In the genomic region with DNA sequence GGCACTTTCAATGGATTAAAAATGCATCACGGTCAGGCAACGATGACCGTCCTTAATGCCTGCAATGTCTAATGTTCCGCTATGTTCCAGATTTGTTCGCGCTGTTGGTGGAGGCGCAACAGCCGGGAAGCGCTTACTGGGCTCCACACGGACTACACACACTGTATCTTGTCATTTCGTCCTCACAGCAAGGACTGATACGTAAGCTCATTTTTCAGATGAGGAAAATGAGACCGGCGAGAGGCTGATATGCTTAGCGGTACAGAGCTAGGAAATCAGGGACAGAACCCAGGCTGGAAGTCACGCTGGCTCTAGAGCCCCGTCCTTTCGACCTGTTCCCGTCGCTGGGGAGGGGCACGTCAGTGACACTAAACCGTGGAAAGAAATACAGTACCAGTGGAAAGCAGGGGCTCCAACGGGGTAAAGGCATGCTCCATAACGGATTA, we compare ENCODE assay signal across 8 cellular contexts. TPM values are rescaled to one million over a fixed set of nuclear protein-coding genes. Genes with fewer than 3 reads are reported as not detected.
DNase-seq lines count a peak whose midpoint lies in the region; ATAC-seq and TF ChIP-seq lines count a peak whose summit lies in the region.

No MANE protein-coding gene starts in this region.

- no peaks in the 10 kb centered on the region for H3K9me3 ChIP-seq in breast epithelium
- no peaks in the 10 kb centered on the region for H3K9me3 ChIP-seq in iPS-20b (ENCODE audit: insufficient read depth, low read depth, low read length)
- H3K9me3 ChIP-seq in skeletal muscle satellite cell (replicated peaks; ENCODE audit: low read length), result no peaks in the 10 kb centered on the region

- peak overlapping the region; percentile 62 for H3K4me3 ChIP-seq in Jurkat, Clone E6-1 (ENCODE audit: low read length)
- H3K4me3 ChIP-seq in breast epithelium, result peak overlapping the region; percentile 73 to 82 (median 76)
- peak overlapping the region; percentile 92 for H3K4me3 ChIP-seq in iPS-20b (ENCODE audit: low read length)
- peak overlapping the region; percentile 73 for H3K4me3 ChIP-seq in skeletal muscle satellite cell (ENCODE audit: low read length)

- intact Hi-C loops in breast epithelium (cut with DNase I; ENCODE audit: low total_unique reads), result no loop called here

- ATAC-seq in GM21723 (IDR thresholded peaks at IDR 0.05; ENCODE audit: unreplicated experiment), result peak; percentile 40

- H3K27me3 ChIP-seq in breast epithelium, result no peaks in the 10 kb centered on the region
- peaks cover 13% of the 10 kb centered on the region; the same call in 1 of the 2 replicates for H3K27me3 ChIP-seq in iPS-20b (ENCODE audit: insufficient read depth, low read length)
- H3K27me3 ChIP-seq in skeletal muscle satellite cell (ENCODE audit: control insufficient read depth, insufficient read depth, low read length), result no peaks in the 10 kb centered on the region

- H3K27ac ChIP-seq in breast epithelium (peak overlapping the region; percentile 88 to 92), iPS-20b (ENCODE audit: low read length) (no peak overlapping the region)

- DNase-seq in GM04504 (ENCODE audit: low read depth), result peak; percentile 24
- DNase-seq in Jurkat, Clone E6-1 (ENCODE audit: low read depth, low spot score), result peak; percentile 25
- DNase-seq in SK-N-DZ (ENCODE audit: low spot score), result peak; percentile 70
- no peak for DNase-seq in breast epithelium (ENCODE audit: low spot score in 2 of 2)
- no peak for DNase-seq in NCI-H2107 (lab: John Stamatoyannopoulos, UW)

- no peaks in the 10 kb centered on the region for H3K36me3 ChIP-seq in breast epithelium
- H3K36me3 ChIP-seq in iPS-20b (ENCODE audit: insufficient read depth, low read depth, low read length), result no peaks in the 10 kb centered on the region
- H3K36me3 ChIP-seq in skeletal muscle satellite cell (ENCODE audit: insufficient read depth, low read length), result no peaks in the 10 kb centered on the region

- peak overlapping the region; percentile 90 for H3K4me2 ChIP-seq in skeletal muscle satellite cell (ENCODE audit: low read length)

- TF ChIP-seq CTCF in breast epithelium (IDR thresholded peaks at IDR 0.05), result no peak

- no peaks in the 10 kb centered on the region for H3K4me1 ChIP-seq in breast epithelium
- H3K4me1 ChIP-seq in iPS-20b (ENCODE audit: insufficient read depth, low read length), result 0 out of 2 replicates have a peak, but pooled peaks cover 3% of the 10 kb centered on the region
- H3K4me1 ChIP-seq in skeletal muscle satellite cell (ENCODE audit: control insufficient read depth, insufficient read depth, low read length), result peaks cover 17% of the 10 kb centered on the region

- peak overlapping the region; percentile 83; the same call in 1 of the 2 replicates for H3K9ac ChIP-seq in iPS-20b (ENCODE audit: low read depth, low read length)
- H3K9ac ChIP-seq in skeletal muscle satellite cell (ENCODE audit: low read depth, low read length), result peak overlapping the region; percentile 80

- TF ChIP-seq POLR2A in breast epithelium (IDR thresholded peaks at IDR 0.05), result no peak

RNA-seq across cellular contexts. Expression of a gene that starts 0.7 kb away (rescaled TPM):
- 5.1 TPM for polyA plus RNA-seq in Jurkat, Clone E6-1 (2012; ENCODE audit: insufficient read depth, insufficient read length)
- polyA plus RNA-seq in SK-N-DZ (2014; cell fraction: cytosol; rRNA removed), result 1.5 and 1.6 TPM in 2 replicates
- 0.46 and 0.61 TPM in 2 replicates for polyA plus RNA-seq in SK-N-DZ (2014; cell fraction: nucleus; rRNA removed)
- 1 to 10 TPM; 4.8 to 9.8 (median 7.9) TPM for total RNA-seq in breast epithelium
- total RNA-seq in skeletal muscle satellite cell (2012; rRNA removed), result 2.6 and 2.8 TPM in 2 replicates

Comparison
In these comparisons a context has a peak if more than half of its experiments do, and no peak if none do; other contexts are left out.
1. DNase-seq: peak in GM04504 (single experiment), Jurkat, Clone E6-1 (single experiment) and SK-N-DZ (single experiment); none in breast epithelium (0 of 2) and NCI-H2107 (single experiment).
2. Peak in every context shown above with its lines, with median percentiles within 50 percentile points of each other: H3K4me3 ChIP-seq.